ENCODE assay signal across 8 cellular contexts in genomic region chr11:68313574-68314202, GRCh38. TPM values are rescaled to one million over a fixed set of nuclear protein-coding genes. Genes with fewer than 3 reads are reported as not detected.
A peak's percentile ranks its signal among the peaks of the same experiment; 100 is the strongest.
DNase-seq lines count a peak whose midpoint lies in the region; ATAC-seq, FAIRE-seq and TF ChIP-seq lines count a peak whose summit lies in the region.

No MANE protein-coding gene starts in this region.

- POLR2A ChIA-PET in AG04449 (lab: Yijun Ruan, JAX), result interaction anchor here (1.0 kb wide), 1 partner anchor 60 kb away, joined by 5 read pairs; no protein-coding TSS in a partner anchor

- DNase-seq in AG04449 (ENCODE audit: low read depth, low spot score), result no peak
- DNase-seq in HCEC 1CT, result peak; percentile 30
- peak; percentile 35 to 42 for DNase-seq in activated T-cell treated with anti-CD3 and anti-CD28 coated beads, Interleukin-2, amount 50 U/mL, for 48 hours
- no peak for DNase-seq in right atrium auricular region (ENCODE audit: low spot score)
- DNase-seq in small intestine, result peak; percentile 35
- DNase-seq in NCI-H1105 (lab: John Stamatoyannopoulos, UW), result no peak

- FAIRE-seq in small intestine (lab: Jason Lieb, UNC), result no peak

- no peaks in the 10 kb centered on the region for H3K36me3 ChIP-seq in right atrium auricular region
- H3K36me3 ChIP-seq in small intestine (ENCODE audit: control insufficient read depth in 2 of 2, insufficient read depth in 2 of 2, low read length in 2 of 2), result no peaks in the 10 kb centered on the region

- H3K27me3 ChIP-seq in right atrium auricular region, result no peaks in the 10 kb centered on the region
- no peaks in the 10 kb centered on the region for H3K27me3 ChIP-seq in small intestine (ENCODE audit: control insufficient read depth in 2 of 2, insufficient read depth in 2 of 2, low read length in 2 of 2)

- no peak for ATAC-seq in GM18498 (IDR thresholded peaks at IDR 0.05; ENCODE audit: unreplicated experiment)
- no peak for ATAC-seq in GM18867 (IDR thresholded peaks at IDR 0.05; ENCODE audit: unreplicated experiment)

- no peaks in the 10 kb centered on the region for H3K9me3 ChIP-seq in right atrium auricular region
- no peaks in the 10 kb centered on the region for H3K9me3 ChIP-seq in small intestine (ENCODE audit: control insufficient read depth, low read depth)

- TF ChIP-seq CTCF in AG04449 (IDR thresholded peaks at IDR 0.05; ENCODE audit: insufficient read depth, low read length, missing control alignments) (no peak), right atrium auricular region (IDR thresholded peaks at IDR 0.05) (no peak)

- 14 to 20% (median 15%) methylated on average over 19 of the region's 19 CpGs for WGBS in small intestine, 3 donors

- H3K27ac ChIP-seq in right atrium auricular region, result peak overlapping the region; percentile 80 to 87
- H3K27ac ChIP-seq in small intestine (ENCODE audit: low read depth in 1 of 2, low read length in 1 of 2), result peak overlapping the region; percentile 92 to 96

- peaks cover 0 to 47% of the 10 kb centered on the region in 2 donors for H3K4me1 ChIP-seq in right atrium auricular region
- peaks cover 0 to 3% of the 10 kb centered on the region in 2 donors for H3K4me1 ChIP-seq in small intestine (ENCODE audit: control insufficient read depth in 2 of 2, insufficient read depth in 1 of 2, low read depth in 1 of 2, low read length in 1 of 2)

- CTCF ChIA-PET in AG04449 (lab: Yijun Ruan, JAX), result interaction anchor here (0.8 to 1.6 kb wide), 6 partner anchors 9 to 103 kb away, joined by 3 to 14 read pairs (median 5); no protein-coding TSS in a partner anchor

- H3K4me3 ChIP-seq in AG04449 (ENCODE audit: low read depth, low read length), result peak overlapping the region; percentile 74
- H3K4me3 ChIP-seq in right atrium auricular region, result peak overlapping the region; percentile 69
- peak overlapping the region; percentile 78 to 92 for H3K4me3 ChIP-seq in small intestine (ENCODE audit: low read depth in 1 of 2, low read length in 2 of 2)

RNA-seq across cellular contexts. Expression of gene LRP5, which starts 1.3 kb away (rescaled TPM):
- 10 to 100 TPM; 34.6 to 60.9 TPM for total RNA-seq in right atrium auricular region
- polyA plus RNA-seq in small intestine, result 10 to 100 TPM; 39.7 to 84.1 (median 72.8) TPM

RNA-seq across cellular contexts. Expression of gene C11orf24, which starts 41.9 kb away (rescaled TPM):
- 10 to 100 TPM; 20.4 to 21.3 TPM for total RNA-seq in right atrium auricular region
- 100 to 1,000 TPM in 2 of 3 donors, 10 to 100 TPM in 1; 39.4 to 168 (median 109) TPM for polyA plus RNA-seq in small intestine

Comparison
In these comparisons a context has a peak if more than half of its experiments do, and no peak if none do; other contexts are left out.
1. DNase-seq: peak in HCEC 1CT (single experiment), activated T-cell treated with anti-CD3 and anti-CD28 coated beads, Interleukin-2, amount 50 U/mL, for 48 hours (2 of 2) and small intestine (single experiment); none in AG04449 (single experiment), right atrium auricular region (single experiment) and NCI-H1105 (single experiment).
2. Peak in every context shown above with its lines, with median percentiles within 50 percentile points of each other: H3K4me3 ChIP-seq.